In the genomic region with DNA sequence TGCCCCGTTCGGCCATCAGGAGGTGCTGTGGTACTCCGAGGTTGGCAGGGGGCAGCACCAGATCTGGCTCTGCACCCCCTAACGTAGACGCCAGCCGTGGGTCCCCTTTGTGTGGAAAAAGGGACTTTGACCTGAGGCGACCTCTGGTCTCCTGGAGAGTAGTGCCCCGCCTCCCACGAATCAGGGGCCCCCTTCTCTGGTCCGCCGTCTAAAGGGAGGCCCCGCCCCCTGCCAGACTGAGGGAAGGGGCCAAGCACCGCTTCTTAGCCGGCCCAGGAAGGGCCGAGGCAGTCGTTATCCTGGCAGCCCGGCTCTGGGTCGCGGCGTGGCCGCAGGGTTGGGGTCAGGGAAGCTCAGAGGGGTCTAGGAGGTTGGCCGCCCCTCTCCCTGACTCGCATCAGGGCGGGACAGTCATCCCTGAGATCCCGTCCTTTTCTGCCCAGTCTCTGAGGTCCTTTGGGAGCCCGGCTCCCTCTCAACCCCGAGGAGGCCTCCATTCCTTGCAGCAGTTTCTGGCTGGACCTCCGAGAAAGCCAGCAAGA, we compare ENCODE assay signal across 1 cellular context.
TF ChIP-seq lines count a peak whose summit lies in the region.

No MANE protein-coding gene starts in this region.

TF ChIP-seq in HepG2, 621 proteins besides CTCF, POLR2A, EP300 and RAD21 (continued from another document and continues in another):
- TF ChIP-seq PLSCR1 (CRISPR knock-in tag; IDR thresholded peaks at IDR 0.05; ENCODE audit: borderline replicate concordance) (no peak), ZNF530 (CRISPR knock-in tag; IDR thresholded peaks at IDR 0.05; ENCODE audit: low read depth) (no peak), ZBTB21 (CRISPR knock-in tag; IDR thresholded peaks at IDR 0.05) (no peak), SKI (IDR thresholded peaks at IDR 0.05; ENCODE audit: partially characterized antibody) (peak; percentile 48), ZNF782 (CRISPR knock-in tag; IDR thresholded peaks at IDR 0.05; ENCODE audit: borderline replicate concordance) (no peak), DNMT3B (CRISPR knock-in tag; conservative IDR thresholded peaks at IDR 0.05) (no peak), ZNF572 (CRISPR knock-in tag; IDR thresholded peaks at IDR 0.05) (no peak), ZNF350 (CRISPR knock-in tag; IDR thresholded peaks at IDR 0.05; ENCODE audit: borderline replicate concordance, low read depth) (peak; percentile 44), KLF12 (CRISPR knock-in tag; IDR thresholded peaks at IDR 0.05; ENCODE audit: borderline replicate concordance) (no peak), AHR (CRISPR knock-in tag; IDR thresholded peaks at IDR 0.05) (no peak), RFX1 (IDR thresholded peaks at IDR 0.05) (no peak), GZF1 (CRISPR knock-in tag; IDR thresholded peaks at IDR 0.05) (no peak), GMEB1 (CRISPR knock-in tag; IDR thresholded peaks at IDR 0.05; ENCODE audit: borderline replicate concordance) (no peak), MXI1 (IDR thresholded peaks at IDR 0.05; ENCODE audit: borderline replicate concordance, low read depth, low read length) (no peak), KDM2A (CRISPR knock-in tag; IDR thresholded peaks at IDR 0.05; ENCODE audit: borderline replicate concordance, low read depth) (no peak), GTF2F1 (IDR thresholded peaks at IDR 0.05; ENCODE audit: low read length) (no peak), ATF1 (CRISPR knock-in tag; IDR thresholded peaks at IDR 0.05) (no peak), ZNF10 (CRISPR knock-in tag; IDR thresholded peaks at IDR 0.05; ENCODE audit: borderline replicate concordance, low read depth) (no peak), ZNF761 (CRISPR knock-in tag; conservative IDR thresholded peaks at IDR 0.05) (0 out of 2 replicates have a peak, but pooled peaks have one; percentile 37), ZHX1 (CRISPR knock-in tag; IDR thresholded peaks at IDR 0.05; ENCODE audit: low read depth) (peak; percentile 77), SOX5 (CRISPR knock-in tag; IDR thresholded peaks at IDR 0.05; ENCODE audit: borderline replicate concordance) (no peak), ZFP1 (CRISPR knock-in tag; IDR thresholded peaks at IDR 0.05) (no peak), ZBTB20 (CRISPR knock-in tag; IDR thresholded peaks at IDR 0.05; ENCODE audit: borderline replicate concordance, low read depth) (peak; percentile 58; the same call in 1 of the 2 replicates), PHF21A (CRISPR knock-in tag; IDR thresholded peaks at IDR 0.05) (peak; percentile 77), NFYC (CRISPR knock-in tag; IDR thresholded peaks at IDR 0.05) (no peak), CCAR2 (optimal IDR thresholded peaks at IDR 0.05; ENCODE audit: low read depth, low read length) (no peak), SYNCRIP (IDR thresholded peaks at IDR 0.05; ENCODE audit: insufficient read depth, low read depth, low read length) (no peak), GRHL1 (CRISPR knock-in tag; conservative IDR thresholded peaks at IDR 0.05) (no peak), RBFOX2 (IDR thresholded peaks at IDR 0.05; ENCODE audit: low read depth, low read length) (peak; percentile 83), TAF15 (IDR thresholded peaks at IDR 0.05; ENCODE audit: low read depth, low read length, poor library complexity, severe bottlenecking) (no peak), TBL1XR1 (IDR thresholded peaks at IDR 0.05; ENCODE audit: borderline replicate concordance, low read length, partially characterized antibody) (peak; percentile 4)
- TF ChIP-seq, protein P1, sequence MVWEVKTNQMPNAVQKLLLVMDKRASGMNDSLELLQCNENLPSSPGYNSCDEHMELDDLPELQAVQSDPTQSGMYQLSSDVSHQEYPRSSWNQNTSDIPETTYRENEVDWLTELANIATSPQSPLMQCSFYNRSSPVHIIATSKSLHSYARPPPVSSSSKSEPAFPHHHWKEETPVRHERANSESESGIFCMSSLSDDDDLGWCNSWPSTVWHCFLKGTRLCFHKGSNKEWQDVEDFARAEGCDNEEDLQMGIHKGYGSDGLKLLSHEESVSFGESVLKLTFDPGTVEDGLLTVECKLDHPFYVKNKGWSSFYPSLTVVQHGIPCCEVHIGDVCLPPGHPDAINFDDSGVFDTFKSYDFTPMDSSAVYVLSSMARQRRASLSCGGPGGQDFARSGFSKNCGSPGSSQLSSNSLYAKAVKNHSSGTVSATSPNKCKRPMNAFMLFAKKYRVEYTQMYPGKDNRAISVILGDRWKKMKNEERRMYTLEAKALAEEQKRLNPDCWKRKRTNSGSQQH (CRISPR knock-in tag; IDR thresholded peaks at IDR 0.05; ENCODE audit: low read depth), result 0 out of 2 replicates have a peak, but pooled peaks have one; percentile 18
- TF ChIP-seq, protein P2, sequence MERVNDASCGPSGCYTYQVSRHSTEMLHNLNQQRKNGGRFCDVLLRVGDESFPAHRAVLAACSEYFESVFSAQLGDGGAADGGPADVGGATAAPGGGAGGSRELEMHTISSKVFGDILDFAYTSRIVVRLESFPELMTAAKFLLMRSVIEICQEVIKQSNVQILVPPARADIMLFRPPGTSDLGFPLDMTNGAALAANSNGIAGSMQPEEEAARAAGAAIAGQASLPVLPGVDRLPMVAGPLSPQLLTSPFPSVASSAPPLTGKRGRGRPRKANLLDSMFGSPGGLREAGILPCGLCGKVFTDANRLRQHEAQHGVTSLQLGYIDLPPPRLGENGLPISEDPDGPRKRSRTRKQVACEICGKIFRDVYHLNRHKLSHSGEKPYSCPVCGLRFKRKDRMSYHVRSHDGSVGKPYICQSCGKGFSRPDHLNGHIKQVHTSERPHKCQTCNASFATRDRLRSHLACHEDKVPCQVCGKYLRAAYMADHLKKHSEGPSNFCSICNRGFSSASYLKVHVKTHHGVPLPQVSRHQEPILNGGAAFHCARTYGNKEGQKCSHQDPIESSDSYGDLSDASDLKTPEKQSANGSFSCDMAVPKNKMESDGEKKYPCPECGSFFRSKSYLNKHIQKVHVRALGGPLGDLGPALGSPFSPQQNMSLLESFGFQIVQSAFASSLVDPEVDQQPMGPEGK (CRISPR knock-in tag; IDR thresholded peaks at IDR 0.05), result peak; percentile 89
- TF ChIP-seq, protein P3, sequence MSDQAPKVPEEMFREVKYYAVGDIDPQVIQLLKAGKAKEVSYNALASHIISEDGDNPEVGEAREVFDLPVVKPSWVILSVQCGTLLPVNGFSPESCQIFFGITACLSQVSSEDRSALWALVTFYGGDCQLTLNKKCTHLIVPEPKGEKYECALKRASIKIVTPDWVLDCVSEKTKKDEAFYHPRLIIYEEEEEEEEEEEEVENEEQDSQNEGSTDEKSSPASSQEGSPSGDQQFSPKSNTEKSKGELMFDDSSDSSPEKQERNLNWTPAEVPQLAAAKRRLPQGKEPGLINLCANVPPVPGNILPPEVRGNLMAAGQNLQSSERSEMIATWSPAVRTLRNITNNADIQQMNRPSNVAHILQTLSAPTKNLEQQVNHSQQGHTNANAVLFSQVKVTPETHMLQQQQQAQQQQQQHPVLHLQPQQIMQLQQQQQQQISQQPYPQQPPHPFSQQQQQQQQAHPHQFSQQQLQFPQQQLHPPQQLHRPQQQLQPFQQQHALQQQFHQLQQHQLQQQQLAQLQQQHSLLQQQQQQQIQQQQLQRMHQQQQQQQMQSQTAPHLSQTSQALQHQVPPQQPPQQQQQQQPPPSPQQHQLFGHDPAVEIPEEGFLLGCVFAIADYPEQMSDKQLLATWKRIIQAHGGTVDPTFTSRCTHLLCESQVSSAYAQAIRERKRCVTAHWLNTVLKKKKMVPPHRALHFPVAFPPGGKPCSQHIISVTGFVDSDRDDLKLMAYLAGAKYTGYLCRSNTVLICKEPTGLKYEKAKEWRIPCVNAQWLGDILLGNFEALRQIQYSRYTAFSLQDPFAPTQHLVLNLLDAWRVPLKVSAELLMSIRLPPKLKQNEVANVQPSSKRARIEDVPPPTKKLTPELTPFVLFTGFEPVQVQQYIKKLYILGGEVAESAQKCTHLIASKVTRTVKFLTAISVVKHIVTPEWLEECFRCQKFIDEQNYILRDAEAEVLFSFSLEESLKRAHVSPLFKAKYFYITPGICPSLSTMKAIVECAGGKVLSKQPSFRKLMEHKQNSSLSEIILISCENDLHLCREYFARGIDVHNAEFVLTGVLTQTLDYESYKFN (CRISPR knock-in tag; conservative IDR thresholded peaks at IDR 0.05), result peak; percentile 95
- TF ChIP-seq, protein P4, sequence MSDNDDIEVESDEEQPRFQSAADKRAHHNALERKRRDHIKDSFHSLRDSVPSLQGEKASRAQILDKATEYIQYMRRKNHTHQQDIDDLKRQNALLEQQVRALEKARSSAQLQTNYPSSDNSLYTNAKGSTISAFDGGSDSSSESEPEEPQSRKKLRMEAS (IDR thresholded peaks at IDR 0.05), result no peak
- TF ChIP-seq, protein P5, sequence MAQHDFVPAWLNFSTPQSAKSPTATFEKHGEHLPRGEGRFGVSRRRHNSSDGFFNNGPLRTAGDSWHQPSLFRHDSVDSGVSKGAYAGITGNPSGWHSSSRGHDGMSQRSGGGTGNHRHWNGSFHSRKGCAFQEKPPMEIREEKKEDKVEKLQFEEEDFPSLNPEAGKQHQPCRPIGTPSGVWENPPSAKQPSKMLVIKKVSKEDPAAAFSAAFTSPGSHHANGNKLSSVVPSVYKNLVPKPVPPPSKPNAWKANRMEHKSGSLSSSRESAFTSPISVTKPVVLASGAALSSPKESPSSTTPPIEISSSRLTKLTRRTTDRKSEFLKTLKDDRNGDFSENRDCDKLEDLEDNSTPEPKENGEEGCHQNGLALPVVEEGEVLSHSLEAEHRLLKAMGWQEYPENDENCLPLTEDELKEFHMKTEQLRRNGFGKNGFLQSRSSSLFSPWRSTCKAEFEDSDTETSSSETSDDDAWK (CRISPR knock-in tag; IDR thresholded peaks at IDR 0.05), result no peak
- TF ChIP-seq, protein P6, sequence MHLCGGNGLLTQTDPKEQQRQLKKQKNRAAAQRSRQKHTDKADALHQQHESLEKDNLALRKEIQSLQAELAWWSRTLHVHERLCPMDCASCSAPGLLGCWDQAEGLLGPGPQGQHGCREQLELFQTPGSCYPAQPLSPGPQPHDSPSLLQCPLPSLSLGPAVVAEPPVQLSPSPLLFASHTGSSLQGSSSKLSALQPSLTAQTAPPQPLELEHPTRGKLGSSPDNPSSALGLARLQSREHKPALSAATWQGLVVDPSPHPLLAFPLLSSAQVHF (CRISPR knock-in tag; IDR thresholded peaks at IDR 0.05), result no peak
